9 cellular contexts compared by ENCODE assay signal in genomic region chr11:15276616-15277015, GRCh38.
DNase-seq lines count a peak whose midpoint lies in the region; TF ChIP-seq lines count a peak whose summit lies in the region.
"Had no signal": no experiment of that assay in that cellular context is flagged by ENCODE, and none has a peak within 500 bp of the region (broad histone marks: within the 10 kb centered on the region; RNA-seq: fewer than 3 reads in every experiment).

No MANE protein-coding gene starts in this region.

- H3K4me1 Mint-ChIP-seq in Caco-2 (ENCODE audit: low read depth, unreplicated experiment) = no peaks in the 10 kb centered on the region

- H3K4me3 ChIP-seq in Caco-2 (ENCODE audit: low read depth, low read length) = no peak overlapping the region
- H3K4me3 ChIP-seq: thoracic aorta had no signal

- H3K27me3 Mint-ChIP-seq in Caco-2 (ENCODE audit: insufficient read depth, unreplicated experiment) = peaks cover 2% of the 10 kb centered on the region

- TF ChIP-seq RAD21 in Ishikawa (IDR thresholded peaks at IDR 0.05; ENCODE audit: low read depth) = peak; percentile 52

- no peaks in the 10 kb centered on the region for H3K27me3 ChIP-seq in Caco-2 (replicated peaks; ENCODE audit: control insufficient read depth, insufficient read depth, low read length)

- TF ChIP-seq EP300 in Ishikawa (IDR thresholded peaks at IDR 0.05; ENCODE audit: borderline replicate concordance) = no peak

- no peaks in the 10 kb centered on the region for H3K9me3 Mint-ChIP-seq in Caco-2 (ENCODE audit: unreplicated experiment)

- peak; percentile 52 for TF ChIP-seq CTCF in Caco-2 (IDR thresholded peaks at IDR 0.05; ENCODE audit: insufficient read depth in 1 of 2, low read depth in 1 of 2, low read length in 1 of 2, severe bottlenecking in 1 of 2, unreplicated experiment in 1 of 2)

- CTCF ChIA-PET in Caco-2 (lab: Charles Lee) = no interaction called here

- H3K4me3 Mint-ChIP-seq in Caco-2 (ENCODE audit: unreplicated experiment) = no peak overlapping the region

- no TSS peak for BruUV-seq in Caco-2 (replicated peaks; lab: Mats Ljungman, UMichigan)

- H3K36me3 Mint-ChIP-seq in Caco-2 (ENCODE audit: insufficient read depth, unreplicated experiment) = no peaks in the 10 kb centered on the region

- H3K9me3 ChIP-seq in Caco-2 = 0 out of 2 replicates have a peak, but pooled peaks cover 3% of the 10 kb centered on the region
- H3K9me3 ChIP-seq: thoracic aorta had no signal

- intact Hi-C loops in Caco-2 (cut with micrococcal nuclease; ENCODE audit: unreplicated experiment) = loop anchor here (5.0 kb wide), 1 partner anchor 376 kb away; no protein-coding TSS in a partner anchor

- POLR2A ChIA-PET in Caco-2 (lab: Charles Lee) = no interaction called here

- no peaks in the 10 kb centered on the region for H3K36me3 ChIP-seq in Caco-2 (ENCODE audit: control insufficient read depth, insufficient read depth, low read length)
- H3K36me3 ChIP-seq: thoracic aorta had no signal

- H3K4me1 ChIP-seq in Caco-2 = no peaks in the 10 kb centered on the region

- H3K27ac Mint-ChIP-seq in Caco-2 (ENCODE audit: unreplicated experiment) = no peak overlapping the region

- DNase-seq in Caco-2 (peak in 1 of 2 experiments; percentile 13), RPMI7951 (ENCODE audit: low read depth) (peak; percentile 0), left kidney (ENCODE audit: low read depth, low spot score) (peak; percentile 65), dermis blood vessel endothelial cell (no peak), ureter (ENCODE audit: low spot score) (no peak), NK-92 (lab: John Stamatoyannopoulos, UW; ENCODE audit: unreplicated experiment) (no peak), NCI-H2081 treated with DMSO at 0.1 percent for 48 hours (lab: John Stamatoyannopoulos, UW) (no peak)

TF ChIP-seq in Ishikawa, 13 proteins besides CTCF, POLR2A, EP300 and RAD21:
- TF ChIP-seq USF1 (IDR thresholded peaks at IDR 0.05) (no peak), MAX (IDR thresholded peaks at IDR 0.05) (no peak), FOXM1 (IDR thresholded peaks at IDR 0.05; ENCODE audit: borderline replicate concordance, low read depth) (no peak), CEBPB (IDR thresholded peaks at IDR 0.05) (no peak), TEAD4 (IDR thresholded peaks at IDR 0.05) (no peak), TCF12 (IDR thresholded peaks at IDR 0.05; ENCODE audit: low read depth) (no peak), YY1 (IDR thresholded peaks at IDR 0.05; ENCODE audit: low read depth) (no peak), TAF1 (IDR thresholded peaks at IDR 0.05; ENCODE audit: low read depth) (no peak)

Comparison
In these comparisons a context has a peak if more than half of its experiments do, and no peak if none do; other contexts are left out.
1. DNase-seq: peak in RPMI7951 (single experiment) and left kidney (single experiment); none in dermis blood vessel endothelial cell (single experiment), ureter (single experiment), NK-92 (single experiment) and NCI-H2081 treated with DMSO at 0.1 percent for 48 hours (single experiment).